ENCODE assay signal across 9 cellular contexts in genomic region chr19:13366529-13367143, GRCh38.
DNase-seq lines count a peak whose midpoint lies in the region; ATAC-seq, FAIRE-seq and TF ChIP-seq lines count a peak whose summit lies in the region.
"Had no signal": no experiment of that assay in that cellular context is flagged by ENCODE, and none has a peak within 500 bp of the region (broad histone marks: within the 10 kb centered on the region; RNA-seq: fewer than 3 reads in every experiment).

No MANE protein-coding gene starts in this region.

- peak in 7 of 12 donors; percentile 9 to 36 (median 17) for TF ChIP-seq CTCF in heart left ventricle (IDR thresholded peaks at IDR 0.05)
- TF ChIP-seq CTCF in endothelial cell of umbilical vein (IDR thresholded peaks at IDR 0.05; ENCODE audit: extremely low read depth in 1 of 2, insufficient read depth in 1 of 2, low read depth in 1 of 2, low read length in 2 of 2), result peak; percentile 46 to 48
- no peak for TF ChIP-seq CTCF in adrenal gland (IDR thresholded peaks at IDR 0.05)

- DNase-seq in heart left ventricle (no peak), left cardiac atrium (no peak), NOMO-1 treated with DMSO at 0.1 percent for 48 hours (lab: John Stamatoyannopoulos, UW; ENCODE audit: unreplicated experiment) (peak; percentile 17), endothelial cell of umbilical vein (ENCODE audit: low read depth, low spot score) (peak; percentile 28), stromal cell of bone marrow (ENCODE audit: low read depth) (peak; percentile 11), ureter (ENCODE audit: low spot score) (no peak), adrenal gland (no peak)
- no peak for DNase-seq in activated CD8-positive, alpha-beta memory T cell treated with anti-CD3 and anti-CD28 coated beads, Interleukin-2, amount 10 ng/mL, durations not matched to agents 7 days and 5 days

- dilution Hi-C loops in endothelial cell of umbilical vein (cut with MboI; ENCODE audit: extremely low pct_ligation_motif_present, low sequenced_read_pairs), result no loop called here

- no TSS peak for BruUV-seq in endothelial cell of umbilical vein (replicated peaks; lab: Mats Ljungman, UMichigan)

- no peaks in the 10 kb centered on the region for H3K79me2 ChIP-seq in endothelial cell of umbilical vein (ENCODE audit: control insufficient read depth, insufficient read depth, low read length)

- ATAC-seq in heart left ventricle, result no peak
- ATAC-seq in left cardiac atrium, result no peak
- no peak for ATAC-seq in activated CD8-positive, alpha-beta memory T cell treated with anti-CD3 and anti-CD28 coated beads, Interleukin-2, amount 10 ng/mL, durations not matched to agents 7 days and 5 days

- H3K27me3 ChIP-seq in heart left ventricle (peaks cover 0 to 9% (median 3%) of the 10 kb centered on the region in 9 donors), endothelial cell of umbilical vein (ENCODE audit: control insufficient read depth in 2 of 2, insufficient read depth in 2 of 2, low read length in 2 of 2) (no peaks in the 10 kb centered on the region), adrenal gland (no peaks in the 10 kb centered on the region)
- H3K27me3 ChIP-seq: neutrophil had no signal

- FAIRE-seq in endothelial cell of umbilical vein (lab: Jason Lieb, UNC), result peak; percentile 40

- H3K4me1 ChIP-seq in heart left ventricle (no peaks in the 10 kb centered on the region), endothelial cell of umbilical vein (ENCODE audit: control insufficient read depth, extremely low read depth, insufficient read depth, low read length) (no peaks in the 10 kb centered on the region), adrenal gland (replicated peaks in 1 of 2) (no peaks in the 10 kb centered on the region)

- H2AFZ ChIP-seq in endothelial cell of umbilical vein (ENCODE audit: low read depth, low read length), result no peak overlapping the region

- intact Hi-C loops in heart left ventricle (cut with DNase I) (no loop called here), left cardiac atrium (cut with DNase I) (no loop called here), endothelial cell of umbilical vein (cut with micrococcal nuclease) (loop anchor here (1.0 kb wide), 2 partner anchors 65 to 223 kb away; no protein-coding TSS in a partner anchor), adrenal gland (cut with DNase I) (no loop called here)

- H3K4me3 ChIP-seq in heart left ventricle, result no peak overlapping the region
- no peak overlapping the region for H3K4me3 ChIP-seq in endothelial cell of umbilical vein (replicated peaks in 1 of 3; ENCODE audit: insufficient read depth in 1 of 3, low read depth in 1 of 3, low read length in 3 of 3)
- H3K4me3 ChIP-seq in adrenal gland, result no peak overlapping the region

- H3K9me1 ChIP-seq in endothelial cell of umbilical vein (replicated peaks; ENCODE audit: control insufficient read depth, extremely low read depth, insufficient read depth, low read length), result no peaks in the 10 kb centered on the region

- 76 to 80% (median 77%) methylated on average over 13 of the region's 13 CpGs for WGBS in heart left ventricle, 4 donors
- WGBS in adrenal gland, 4 donors, result 81 to 84% (median 83%) methylated on average over 13 of the region's 13 CpGs

- no peak overlapping the region for H3K4me2 ChIP-seq in endothelial cell of umbilical vein (ENCODE audit: insufficient read depth, low read length)

- no peak for TF ChIP-seq POLR2A in heart left ventricle (IDR thresholded peaks at IDR 0.05)
- no peak for TF ChIP-seq POLR2A in endothelial cell of umbilical vein (IDR thresholded peaks at IDR 0.05; ENCODE audit: low read depth, low read length)
- TF ChIP-seq POLR2A in adrenal gland (IDR thresholded peaks at IDR 0.05), result no peak

- POLR2A ChIA-PET in endothelial cell of umbilical vein (lab: Charles Lee), result no interaction called here

- no peaks in the 10 kb centered on the region for H3K9me3 Mint-ChIP-seq in activated CD8-positive, alpha-beta memory T cell treated with anti-CD3 and anti-CD28 coated beads, Interleukin-2, amount 10 ng/mL, durations not matched to agents 7 days and 5 days (ENCODE audit: low read depth)

- H3K36me3 ChIP-seq in heart left ventricle (no peaks in the 10 kb centered on the region), endothelial cell of umbilical vein (ENCODE audit: control insufficient read depth in 2 of 2, extremely low read depth in 1 of 2, insufficient read depth in 2 of 2, low read length in 2 of 2) (no peaks in the 10 kb centered on the region), adrenal gland (replicated peaks in 1 of 2) (no peaks in the 10 kb centered on the region)
- H3K36me3 ChIP-seq: neutrophil had no signal

- H3K27ac Mint-ChIP-seq in activated CD8-positive, alpha-beta memory T cell treated with anti-CD3 and anti-CD28 coated beads, Interleukin-2, amount 10 ng/mL, durations not matched to agents 7 days and 5 days, result no peak overlapping the region

- H3K36me3 Mint-ChIP-seq in activated CD8-positive, alpha-beta memory T cell treated with anti-CD3 and anti-CD28 coated beads, Interleukin-2, amount 10 ng/mL, durations not matched to agents 7 days and 5 days, result no peaks in the 10 kb centered on the region

- H3K9me3 ChIP-seq in heart left ventricle, result no peaks in the 10 kb centered on the region
- no peaks in the 10 kb centered on the region for H3K9me3 ChIP-seq in endothelial cell of umbilical vein (replicated peaks; ENCODE audit: control insufficient read depth, insufficient read depth, low read length)
- H3K9me3 ChIP-seq in adrenal gland (replicated peaks in 1 of 3), result no peaks in the 10 kb centered on the region
- H3K9me3 ChIP-seq: neutrophil had no signal

- H3K4me1 Mint-ChIP-seq in activated CD8-positive, alpha-beta memory T cell treated with anti-CD3 and anti-CD28 coated beads, Interleukin-2, amount 10 ng/mL, durations not matched to agents 7 days and 5 days, result no peaks in the 10 kb centered on the region

- H3K27ac ChIP-seq in heart left ventricle, result no peak overlapping the region
- H3K27ac ChIP-seq in endothelial cell of umbilical vein (ENCODE audit: insufficient read depth, low read depth, low read length), result no peak overlapping the region
- no peak overlapping the region for H3K27ac ChIP-seq in adrenal gland
- H3K27ac ChIP-seq: neutrophil had no signal

- H3K9ac ChIP-seq in endothelial cell of umbilical vein (replicated peaks; ENCODE audit: extremely low read depth, insufficient read depth, low read length), result no peak overlapping the region

- no peaks in the 10 kb centered on the region for H4K20me1 ChIP-seq in endothelial cell of umbilical vein (replicated peaks; ENCODE audit: control insufficient read depth, extremely low read depth, insufficient read depth, low read length)

- H3K4me3 Mint-ChIP-seq in activated CD8-positive, alpha-beta memory T cell treated with anti-CD3 and anti-CD28 coated beads, Interleukin-2, amount 10 ng/mL, durations not matched to agents 7 days and 5 days, result no peak overlapping the region

- no peaks in the 10 kb centered on the region for H3K27me3 Mint-ChIP-seq in activated CD8-positive, alpha-beta memory T cell treated with anti-CD3 and anti-CD28 coated beads, Interleukin-2, amount 10 ng/mL, durations not matched to agents 7 days and 5 days

- CTCF ChIA-PET in endothelial cell of umbilical vein (lab: Charles Lee), result interaction anchor here (0.6 to 5.7 kb wide), 7 partner anchors 10 to 223 kb away, joined by 3 to 44 read pairs (median 6); no protein-coding TSS in a partner anchor
- CTCF ChIA-PET in activated CD8-positive, alpha-beta memory T cell treated with anti-CD3 and anti-CD28 coated beads, Interleukin-2, amount 10 ng/mL, durations not matched to agents 7 days and 5 days (lab: Charles Lee), result interaction anchor here (0.6 kb wide), 1 partner anchor 25 kb away, joined by 4 read pairs; no protein-coding TSS in a partner anchor

TF ChIP-seq in endothelial cell of umbilical vein, 7 proteins besides CTCF, POLR2A, EP300 and RAD21:
- no peak for TF ChIP-seq MAX (IDR thresholded peaks at IDR 0.05; ENCODE audit: insufficient read depth, insufficient read length)
- no peak for TF ChIP-seq JUN (IDR thresholded peaks at IDR 0.05; ENCODE audit: borderline replicate concordance, insufficient read depth, insufficient read length, low read depth)
- no peak for TF ChIP-seq POLR2AphosphoS5 (IDR thresholded peaks at IDR 0.05; ENCODE audit: insufficient read depth, low read depth, low read length)
- TF ChIP-seq GATA2 (IDR thresholded peaks at IDR 0.05; ENCODE audit: insufficient read depth, insufficient read length, low read depth, low read length), result no peak
- no peak for TF ChIP-seq EZH2 (IDR thresholded peaks at IDR 0.05; ENCODE audit: borderline replicate concordance, low read depth, low read length, severe bottlenecking)
- no peak for TF ChIP-seq FOS (IDR thresholded peaks at IDR 0.05; ENCODE audit: borderline replicate concordance, insufficient read depth, low read length)
- no peak for TF ChIP-seq MYC (IDR thresholded peaks at IDR 0.05; ENCODE audit: low read depth, low read length)

Comparison
In these comparisons a context has a peak if more than half of its experiments do, and no peak if none do; other contexts are left out.
1. DNase-seq: peak in NOMO-1 treated with DMSO at 0.1 percent for 48 hours (single experiment), endothelial cell of umbilical vein (single experiment) and stromal cell of bone marrow (single experiment); none in heart left ventricle (0 of 5), left cardiac atrium (single experiment), ureter (single experiment), adrenal gland (0 of 7) and activated CD8-positive, alpha-beta memory T cell treated with anti-CD3 and anti-CD28 coated beads, Interleukin-2, amount 10 ng/mL, durations not matched to agents 7 days and 5 days (single experiment).
2. CTCF ChIP-seq: peak in heart left ventricle (7 of 12) and endothelial cell of umbilical vein (2 of 2); none in adrenal gland (0 of 6).